ENCODE assay signal across 1 cellular context in the genomic region with DNA sequence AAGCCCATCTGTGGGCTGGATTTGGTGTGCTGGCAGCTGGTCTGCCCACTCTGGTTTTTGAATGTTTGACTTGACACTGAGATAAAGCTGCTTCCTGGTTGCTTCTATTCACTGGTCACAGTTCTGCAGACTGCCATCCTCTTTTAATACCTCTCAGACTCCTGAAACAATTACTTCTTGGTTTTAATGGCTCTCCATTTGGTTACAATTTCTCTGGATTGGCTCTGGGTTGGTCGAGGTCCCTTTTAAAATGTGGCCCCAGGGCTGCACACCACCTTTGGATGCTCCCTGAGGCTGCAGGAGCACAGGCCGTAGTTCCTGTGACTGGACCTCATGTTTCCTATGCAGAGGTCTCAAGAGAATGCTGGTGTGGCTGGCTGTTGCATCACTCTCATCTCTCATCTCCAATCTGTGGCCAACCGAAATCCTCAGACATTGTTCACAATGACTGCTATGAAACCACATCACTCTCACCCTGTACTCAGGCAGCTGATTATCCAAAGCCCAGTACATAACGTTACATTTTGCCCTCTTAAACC.
TF ChIP-seq lines count a peak whose summit lies in the region.

No MANE protein-coding gene starts in this region.

TF ChIP-seq in GM12878, 131 proteins besides CTCF, POLR2A, EP300 and RAD21 (continued from another document and continues in another):
- TF ChIP-seq, protein P1, sequence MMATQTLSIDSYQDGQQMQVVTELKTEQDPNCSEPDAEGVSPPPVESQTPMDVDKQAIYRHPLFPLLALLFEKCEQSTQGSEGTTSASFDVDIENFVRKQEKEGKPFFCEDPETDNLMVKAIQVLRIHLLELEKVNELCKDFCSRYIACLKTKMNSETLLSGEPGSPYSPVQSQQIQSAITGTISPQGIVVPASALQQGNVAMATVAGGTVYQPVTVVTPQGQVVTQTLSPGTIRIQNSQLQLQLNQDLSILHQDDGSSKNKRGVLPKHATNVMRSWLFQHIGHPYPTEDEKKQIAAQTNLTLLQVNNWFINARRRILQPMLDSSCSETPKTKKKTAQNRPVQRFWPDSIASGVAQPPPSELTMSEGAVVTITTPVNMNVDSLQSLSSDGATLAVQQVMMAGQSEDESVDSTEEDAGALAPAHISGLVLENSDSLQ (IDR thresholded peaks at IDR 0.05) = peak; percentile 58
- TF ChIP-seq BCL11A (IDR thresholded peaks at IDR 0.05; ENCODE audit: low read depth, low read length) (peak; percentile 93; the same call in 1 of the 2 replicates), CBX3 (IDR thresholded peaks at IDR 0.05; ENCODE audit: borderline replicate concordance, low read depth) (no peak), CEBPB (IDR thresholded peaks at IDR 0.05; ENCODE audit: borderline replicate concordance in 1 of 2, low read depth in 2 of 2, low read length in 2 of 2) (peak; percentile 94 to 96; a peak in 3 of 4 replicates), MAX (IDR thresholded peaks at IDR 0.05; ENCODE audit: low read depth, low read length) (no peak), CHD4 (IDR thresholded peaks at IDR 0.05) (no peak), JUND (IDR thresholded peaks at IDR 0.05; ENCODE audit: low read depth, low read length) (0 out of 2 replicates have a peak, but pooled peaks have one; percentile 48), ATF7 (IDR thresholded peaks at IDR 0.05; ENCODE audit: low read depth) (peak; percentile 90), HDAC2 (IDR thresholded peaks at IDR 0.05) (no peak), WRNIP1 (IDR thresholded peaks at IDR 0.05; ENCODE audit: borderline replicate concordance, low read depth, low read length) (no peak), DPF2 (IDR thresholded peaks at IDR 0.05) (peak; percentile 85), MEF2A (IDR thresholded peaks at IDR 0.05; ENCODE audit: insufficient read depth, low read depth, low read length) (peak; percentile 51; the same call in 1 of the 2 replicates), PAX8 (IDR thresholded peaks at IDR 0.05) (no peak), TCF7 (IDR thresholded peaks at IDR 0.05; ENCODE audit: borderline replicate concordance) (peak; percentile 47; the same call in 1 of the 2 replicates), E4F1 (IDR thresholded peaks at IDR 0.05; ENCODE audit: borderline replicate concordance, partially characterized antibody) (no peak), ZNF274 (IDR thresholded peaks at IDR 0.05; ENCODE audit: insufficient read depth, insufficient read length) (no peak), IKZF2 (IDR thresholded peaks at IDR 0.05) (peak; percentile 92 to 95), SUPT20H (IDR thresholded peaks at IDR 0.05; ENCODE audit: borderline replicate concordance, control insufficient read depth, low read depth, low read length) (no peak), SMAD1 (IDR thresholded peaks at IDR 0.05; ENCODE audit: low read depth, partially characterized antibody) (no peak), SP1 (IDR thresholded peaks at IDR 0.05; ENCODE audit: low read depth, low read length) (peak; percentile 29), RB1 (IDR thresholded peaks at IDR 0.05; ENCODE audit: borderline replicate concordance) (no peak), MYB (IDR thresholded peaks at IDR 0.05; ENCODE audit: borderline replicate concordance, low read depth, low read length) (no peak), BCLAF1 (IDR thresholded peaks at IDR 0.05) (no peak), BACH1 (IDR thresholded peaks at IDR 0.05; ENCODE audit: borderline replicate concordance) (no peak; the same call in 1 of the 2 replicates), CREM (IDR thresholded peaks at IDR 0.05; ENCODE audit: low read depth) (peak; percentile 87), ZBTB4 (CRISPR knock-in tag; IDR thresholded peaks at IDR 0.05) (no peak), ZNF622 (IDR thresholded peaks at IDR 0.05) (no peak), PBX3 (IDR thresholded peaks at IDR 0.05; ENCODE audit: insufficient replicate concordance, low read depth, low read length) (no peak), SIN3A (IDR thresholded peaks at IDR 0.05; ENCODE audit: low read depth, low read length) (no peak), HSF1 (IDR thresholded peaks at IDR 0.05; ENCODE audit: low read depth, low read length) (no peak), ZZZ3 (IDR thresholded peaks at IDR 0.05; ENCODE audit: control insufficient read depth, insufficient read length, low read depth) (no peak), NR2C1 (IDR thresholded peaks at IDR 0.05) (no peak), ZNF384 (IDR thresholded peaks at IDR 0.05; ENCODE audit: borderline replicate concordance, low read depth, low read length) (no peak), MTA2 (IDR thresholded peaks at IDR 0.05; ENCODE audit: low read depth) (peak; percentile 94)
- TF ChIP-seq, protein P2, sequence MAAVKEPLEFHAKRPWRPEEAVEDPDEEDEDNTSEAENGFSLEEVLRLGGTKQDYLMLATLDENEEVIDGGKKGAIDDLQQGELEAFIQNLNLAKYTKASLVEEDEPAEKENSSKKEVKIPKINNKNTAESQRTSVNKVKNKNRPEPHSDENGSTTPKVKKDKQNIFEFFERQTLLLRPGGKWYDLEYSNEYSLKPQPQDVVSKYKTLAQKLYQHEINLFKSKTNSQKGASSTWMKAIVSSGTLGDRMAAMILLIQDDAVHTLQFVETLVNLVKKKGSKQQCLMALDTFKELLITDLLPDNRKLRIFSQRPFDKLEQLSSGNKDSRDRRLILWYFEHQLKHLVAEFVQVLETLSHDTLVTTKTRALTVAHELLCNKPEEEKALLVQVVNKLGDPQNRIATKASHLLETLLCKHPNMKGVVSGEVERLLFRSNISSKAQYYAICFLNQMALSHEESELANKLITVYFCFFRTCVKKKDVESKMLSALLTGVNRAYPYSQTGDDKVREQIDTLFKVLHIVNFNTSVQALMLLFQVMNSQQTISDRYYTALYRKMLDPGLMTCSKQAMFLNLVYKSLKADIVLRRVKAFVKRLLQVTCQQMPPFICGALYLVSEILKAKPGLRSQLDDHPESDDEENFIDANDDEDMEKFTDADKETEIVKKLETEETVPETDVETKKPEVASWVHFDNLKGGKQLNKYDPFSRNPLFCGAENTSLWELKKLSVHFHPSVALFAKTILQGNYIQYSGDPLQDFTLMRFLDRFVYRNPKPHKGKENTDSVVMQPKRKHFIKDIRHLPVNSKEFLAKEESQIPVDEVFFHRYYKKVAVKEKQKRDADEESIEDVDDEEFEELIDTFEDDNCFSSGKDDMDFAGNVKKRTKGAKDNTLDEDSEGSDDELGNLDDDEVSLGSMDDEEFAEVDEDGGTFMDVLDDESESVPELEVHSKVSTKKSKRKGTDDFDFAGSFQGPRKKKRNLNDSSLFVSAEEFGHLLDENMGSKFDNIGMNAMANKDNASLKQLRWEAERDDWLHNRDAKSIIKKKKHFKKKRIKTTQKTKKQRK (IDR thresholded peaks at IDR 0.05; ENCODE audit: low read depth, low read length) = no peak
- TF ChIP-seq, protein P3, sequence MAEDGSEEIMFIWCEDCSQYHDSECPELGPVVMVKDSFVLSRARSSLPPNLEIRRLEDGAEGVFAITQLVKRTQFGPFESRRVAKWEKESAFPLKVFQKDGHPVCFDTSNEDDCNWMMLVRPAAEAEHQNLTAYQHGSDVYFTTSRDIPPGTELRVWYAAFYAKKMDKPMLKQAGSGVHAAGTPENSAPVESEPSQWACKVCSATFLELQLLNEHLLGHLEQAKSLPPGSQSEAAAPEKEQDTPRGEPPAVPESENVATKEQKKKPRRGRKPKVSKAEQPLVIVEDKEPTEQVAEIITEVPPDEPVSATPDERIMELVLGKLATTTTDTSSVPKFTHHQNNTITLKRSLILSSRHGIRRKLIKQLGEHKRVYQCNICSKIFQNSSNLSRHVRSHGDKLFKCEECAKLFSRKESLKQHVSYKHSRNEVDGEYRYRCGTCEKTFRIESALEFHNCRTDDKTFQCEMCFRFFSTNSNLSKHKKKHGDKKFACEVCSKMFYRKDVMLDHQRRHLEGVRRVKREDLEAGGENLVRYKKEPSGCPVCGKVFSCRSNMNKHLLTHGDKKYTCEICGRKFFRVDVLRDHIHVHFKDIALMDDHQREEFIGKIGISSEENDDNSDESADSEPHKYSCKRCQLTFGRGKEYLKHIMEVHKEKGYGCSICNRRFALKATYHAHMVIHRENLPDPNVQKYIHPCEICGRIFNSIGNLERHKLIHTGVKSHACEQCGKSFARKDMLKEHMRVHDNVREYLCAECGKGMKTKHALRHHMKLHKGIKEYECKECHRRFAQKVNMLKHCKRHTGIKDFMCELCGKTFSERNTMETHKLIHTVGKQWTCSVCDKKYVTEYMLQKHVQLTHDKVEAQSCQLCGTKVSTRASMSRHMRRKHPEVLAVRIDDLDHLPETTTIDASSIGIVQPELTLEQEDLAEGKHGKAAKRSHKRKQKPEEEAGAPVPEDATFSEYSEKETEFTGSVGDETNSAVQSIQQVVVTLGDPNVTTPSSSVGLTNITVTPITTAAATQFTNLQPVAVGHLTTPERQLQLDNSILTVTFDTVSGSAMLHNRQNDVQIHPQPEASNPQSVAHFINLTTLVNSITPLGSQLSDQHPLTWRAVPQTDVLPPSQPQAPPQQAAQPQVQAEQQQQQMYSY (CRISPR knock-in tag; IDR thresholded peaks at IDR 0.05) = no peak
